8 cellular contexts compared by ENCODE assay signal in the genomic region with DNA sequence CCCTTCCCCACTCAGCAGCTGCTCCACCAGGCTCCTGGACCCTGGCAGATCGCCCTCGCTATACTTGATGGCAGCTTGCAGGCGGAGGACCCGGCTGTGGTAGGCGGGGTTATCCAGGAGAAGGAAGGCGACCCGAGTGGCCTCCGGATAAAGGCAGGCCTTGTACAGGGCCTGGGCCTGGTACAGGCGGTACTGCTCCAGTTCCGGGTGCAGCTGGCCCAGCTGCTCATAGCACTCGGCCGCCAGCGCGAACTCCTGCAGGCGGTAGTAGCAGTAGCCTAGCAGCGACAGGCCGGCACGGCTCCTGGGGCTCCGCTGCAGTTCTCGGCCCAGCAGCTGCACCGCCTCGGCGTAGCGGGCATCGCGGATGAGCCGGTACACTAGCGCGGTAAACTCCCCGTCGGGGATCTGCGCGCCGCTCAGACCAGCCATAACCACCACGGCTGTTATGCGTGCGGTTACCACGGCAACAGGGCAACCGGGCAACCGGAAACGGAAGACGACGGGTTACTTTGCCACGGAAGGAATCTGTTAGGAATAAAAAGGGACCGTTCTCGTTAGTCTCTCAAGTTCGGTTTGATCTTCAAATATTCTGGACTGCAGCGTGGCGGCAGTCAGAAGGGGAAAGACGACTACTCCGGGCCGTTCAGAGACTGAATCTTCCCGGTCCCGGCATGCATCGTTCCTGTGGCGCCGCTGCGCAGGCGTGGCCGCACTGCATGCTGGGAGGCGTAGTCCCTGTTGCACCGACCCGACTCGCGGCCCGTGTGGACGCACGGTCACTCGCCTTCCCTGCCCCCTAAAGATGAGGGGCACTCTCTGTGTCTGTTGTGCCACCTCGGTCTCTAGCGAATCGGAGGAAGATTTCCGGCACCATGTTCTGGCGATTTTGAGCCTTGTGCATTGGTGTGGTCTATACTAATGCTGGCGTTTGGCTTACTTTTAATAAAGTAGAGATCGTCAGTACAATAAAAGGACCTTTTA.
DNase-seq lines count a peak whose midpoint lies in the region; ATAC-seq and TF ChIP-seq lines count a peak whose summit lies in the region.

No MANE protein-coding gene starts in this region.

- no peaks in the 10 kb centered on the region for H3K36me3 ChIP-seq in esophagus squamous epithelium
- H3K36me3 ChIP-seq in muscle layer of duodenum (ENCODE audit: control insufficient read depth in 1 of 2, insufficient read depth in 2 of 2, low read length in 2 of 2), result peaks cover 0 to 3% of the 10 kb centered on the region in 2 donors

- H3K27ac Mint-ChIP-seq in activated T-cell treated with anti-CD3 and anti-CD28 coated beads, Interleukin-2, amount 50 U/mL, for 72 hours, result peak overlapping the region; percentile 99

- peak in 1 of 4 donors; percentile 20 for TF ChIP-seq POLR2A in esophagus squamous epithelium (IDR thresholded peaks at IDR 0.05)

- peaks cover 0 to 3% (median 0%) of the 10 kb centered on the region in 3 donors for H3K9me3 ChIP-seq in esophagus squamous epithelium
- H3K9me3 ChIP-seq in muscle layer of duodenum (ENCODE audit: control insufficient read depth in 1 of 2, low read length in 2 of 2), result peaks cover 0 to 5% of the 10 kb centered on the region in 2 donors

- peak overlapping the region; percentile 94 to 98 for H3K4me3 Mint-ChIP-seq in activated T-cell treated with anti-CD3 and anti-CD28 coated beads, Interleukin-2, amount 50 U/mL, for 72 hours

- no peak for TF ChIP-seq RAD21 in Ishikawa (IDR thresholded peaks at IDR 0.05; ENCODE audit: low read depth)

- ATAC-seq in GM21619 (IDR thresholded peaks at IDR 0.05; ENCODE audit: unreplicated experiment), result peak; percentile 97
- ATAC-seq in activated T-cell treated with anti-CD3 and anti-CD28 coated beads, Interleukin-2, amount 50 U/mL, for 72 hours (replicated peaks in 1 of 2), result peak; percentile 97 to 98

- no peaks in the 10 kb centered on the region for H3K36me3 Mint-ChIP-seq in activated T-cell treated with anti-CD3 and anti-CD28 coated beads, Interleukin-2, amount 50 U/mL, for 72 hours (ENCODE audit: insufficient read depth in 2 of 2)

- TF ChIP-seq EP300 in Ishikawa (IDR thresholded peaks at IDR 0.05; ENCODE audit: borderline replicate concordance), result no peak

- H3K27me3 ChIP-seq in esophagus squamous epithelium (peaks cover 0 to 15% (median 0%) of the 10 kb centered on the region in 4 donors), muscle layer of duodenum (ENCODE audit: low read depth, low read length) (no peaks in the 10 kb centered on the region)

- H3K9me3 Mint-ChIP-seq in activated T-cell treated with anti-CD3 and anti-CD28 coated beads, Interleukin-2, amount 50 U/mL, for 72 hours, result peaks cover 0 to 2% of the 10 kb centered on the region in 2 donors

- intact Hi-C loops in esophagus squamous epithelium (cut with DNase I), result no loop called here

- no peaks in the 10 kb centered on the region for H3K27me3 Mint-ChIP-seq in activated T-cell treated with anti-CD3 and anti-CD28 coated beads, Interleukin-2, amount 50 U/mL, for 72 hours (ENCODE audit: low read depth)

- H3K4me3 ChIP-seq in esophagus squamous epithelium (peak overlapping the region; percentile 71 to 81 (median 76)), muscle layer of duodenum (ENCODE audit: low read depth in 1 of 2, low read length in 2 of 2) (peak overlapping the region; percentile 92 to 98)

- peak overlapping the region; percentile 86 to 94 (median 94) for H3K27ac ChIP-seq in esophagus squamous epithelium
- peak overlapping the region; percentile 96 for H3K27ac ChIP-seq in muscle layer of duodenum (ENCODE audit: low read length)

- 0 to 1% methylated on average over 6 to 15 of the region's 76 CpGs for WGBS in esophagus squamous epithelium, 2 donors

- peaks cover 9% of the 10 kb centered on the region for H3K4me1 Mint-ChIP-seq in activated T-cell treated with anti-CD3 and anti-CD28 coated beads, Interleukin-2, amount 50 U/mL, for 72 hours (ENCODE audit: low read depth)

- H3K4me1 ChIP-seq in esophagus squamous epithelium (peaks cover 4 to 12% (median 5%) of the 10 kb centered on the region in 3 donors), muscle layer of duodenum (ENCODE audit: control insufficient read depth in 1 of 2, insufficient read depth in 2 of 2, low read length in 2 of 2) (peaks cover 0 to 12% of the 10 kb centered on the region in 2 donors)

- TF ChIP-seq CTCF in esophagus squamous epithelium (IDR thresholded peaks at IDR 0.05), result peak in 1 of 6 experiments; percentile 35

- peak; percentile 94 for DNase-seq in DMS153 treated with DMSO at 0.1 percent for 48 hours (lab: John Stamatoyannopoulos, UW; ENCODE audit: unreplicated experiment)
- peak; percentile 89 to 94 for DNase-seq in activated T-cell treated with anti-CD3 and anti-CD28 coated beads, Interleukin-2, amount 50 U/mL, for 72 hours
- DNase-seq in esophagus squamous epithelium (lab: John Stamatoyannopoulos, UW), result peak; percentile 65
- peak; percentile 86 for DNase-seq in stimulated activated CD8-positive, alpha-beta memory T cell treated with anti-CD3 and anti-CD28 coated beads, Interleukin-7, amount 100 ng/mL, for 24 hours (ENCODE audit: low read depth)

TF ChIP-seq in Ishikawa, 13 proteins besides CTCF, POLR2A, EP300 and RAD21 (continues in another document):
- TF ChIP-seq NFIC (IDR thresholded peaks at IDR 0.05) (no peak), REST (IDR thresholded peaks at IDR 0.05; ENCODE audit: low read depth) (no peak), TEAD4 (IDR thresholded peaks at IDR 0.05) (0 out of 2 replicates have a peak, but pooled peaks have one; percentile 4), TCF12 (IDR thresholded peaks at IDR 0.05; ENCODE audit: low read depth) (peak; percentile 12; the same call in 1 of the 2 replicates), EGR1 (IDR thresholded peaks at IDR 0.05) (peak; percentile 18; the same call in 1 of the 2 replicates)
- TF ChIP-seq, protein P1, sequence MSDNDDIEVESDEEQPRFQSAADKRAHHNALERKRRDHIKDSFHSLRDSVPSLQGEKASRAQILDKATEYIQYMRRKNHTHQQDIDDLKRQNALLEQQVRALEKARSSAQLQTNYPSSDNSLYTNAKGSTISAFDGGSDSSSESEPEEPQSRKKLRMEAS (IDR thresholded peaks at IDR 0.05), result peak; percentile 78

TF ChIP-seq in PFSK-1, 5 proteins besides CTCF, POLR2A, EP300 and RAD21:
- TF ChIP-seq TAF1 (IDR thresholded peaks at IDR 0.05; ENCODE audit: borderline replicate concordance, insufficient read depth, low read length), result 0 out of 2 replicates have a peak, but pooled peaks have one; percentile 53
- TF ChIP-seq SIN3A (IDR thresholded peaks at IDR 0.05; ENCODE audit: borderline replicate concordance, insufficient read depth, low read length), result 0 out of 2 replicates have a peak, but pooled peaks have one; percentile 24
- peak; percentile 75; the same call in 1 of the 2 replicates for TF ChIP-seq POLR2AphosphoS5 (IDR thresholded peaks at IDR 0.05; ENCODE audit: low read depth, low read length)
- TF ChIP-seq FOXP2 (optimal IDR thresholded peaks at IDR 0.05; ENCODE audit: borderline replicate concordance, extremely low read depth, extremely low read length, insufficient read depth), result peak; percentile 5
- no peak for TF ChIP-seq REST (IDR thresholded peaks at IDR 0.05; ENCODE audit: insufficient read depth in 1 of 2, low read depth in 2 of 2, low read length in 2 of 2)

Comparison
In these comparisons a context has a peak if more than half of its experiments do, and no peak if none do; other contexts are left out.
1. Peak in every context shown above with its lines: DNase-seq, ATAC-seq, H3K4me3 ChIP-seq and H3K27ac ChIP-seq.